Comparison of ENCODE assay signal across 18 cellular contexts in the genomic region with DNA sequence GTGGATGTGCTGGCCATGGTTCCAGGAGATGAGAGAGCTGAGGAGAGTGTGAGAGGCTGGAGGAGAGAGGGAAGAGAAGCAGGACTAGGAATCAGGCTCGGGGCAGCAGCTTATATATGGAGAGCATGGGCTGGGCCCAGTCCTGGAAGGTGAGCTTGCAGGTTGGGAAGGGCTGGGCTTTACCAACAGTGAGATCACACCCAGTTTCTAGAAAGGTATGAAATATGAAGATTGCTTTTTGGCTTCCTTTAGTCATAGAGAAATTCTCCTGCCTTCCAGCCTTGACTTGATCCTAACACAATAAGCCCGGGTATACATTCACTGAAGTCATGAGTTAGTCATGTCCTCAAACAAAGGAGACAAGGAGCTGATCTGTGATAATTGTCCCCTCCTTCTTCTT. TPM values are rescaled to one million over a fixed set of nuclear protein-coding genes. Genes with fewer than 3 reads are reported as not detected.
"Had no signal": no experiment of that assay in that cellular context is flagged by ENCODE, and none has a peak within 500 bp of the region (broad histone marks: within the 10 kb centered on the region; RNA-seq: fewer than 3 reads in every experiment).

A gene (minus strand): TSS at position 86 of the 400 bp plus-strand sequence. CDS start 69 bp downstream, at position 17.

- DNase-seq: activated CD4-positive, alpha-beta T cell treated with anti-CD3 and anti-CD28 coated beads, Interleukin-2, amount 50 U/mL, for 4 hours; activated CD4-positive, CD25-positive, alpha-beta regulatory T cell treated with anti-CD3 and anti-CD28 coated beads, Interleukin-2, amount 50 U/mL, for 72 hours; activated CD8-positive, alpha-beta memory T cell treated with anti-CD3 and anti-CD28 coated beads, Interleukin-2, amount 10 ng/mL, durations not matched to agents 7 days and 5 days; activated gamma-delta T cell; activated naive CD8-positive, alpha-beta T cell treated with anti-CD3 and anti-CD28 coated beads, Interleukin-2, amount 10 ng/mL, durations not matched to agents 7 days and 5 days; activated T-cell treated with anti-CD3 and anti-CD28 coated beads, Interleukin-2, amount 50 U/mL, for 4 hours; aorta; dorsolateral prefrontal cortex; kidney glomerular epithelial cell; lower lobe of right lung; midbrain; naive B cell; right cardiac atrium; spleen; stimulated activated CD4-positive, alpha-beta T cell treated with anti-CD3 and anti-CD28 coated beads, Interleukin-1b, Interleukin-23, amount 100 ng/mL, for 48 hours; stimulated activated naive CD4-positive, alpha-beta T cell treated with Interleukin-2 at 50 U/mL for 16 hours; SW 1271 had no signal

- H3K27ac ChIP-seq: lower lobe of right lung, neutrophil had no signal

- H3K4me3 ChIP-seq: dorsolateral prefrontal cortex, lower lobe of right lung, spleen had no signal

- ATAC-seq: activated CD8-positive, alpha-beta memory T cell treated with anti-CD3 and anti-CD28 coated beads, Interleukin-2, amount 10 ng/mL, durations not matched to agents 7 days and 5 days; activated T-cell treated with anti-CD3 and anti-CD28 coated beads, Interleukin-2, amount 50 U/mL, for 4 hours; lower lobe of right lung; right cardiac atrium had no signal

- H3K36me3 ChIP-seq: lower lobe of right lung, neutrophil, spleen had no signal

- H3K9me3 ChIP-seq: lower lobe of right lung, neutrophil, spleen had no signal

RNA-seq across cellular contexts. Expression of the gene that starts here (rescaled TPM):
- total RNA-seq: activated CD8-positive, alpha-beta memory T cell treated with anti-CD3 and anti-CD28 coated beads, Interleukin-2, amount 10 ng/mL, durations not matched to agents 7 days and 5 days; activated naive CD8-positive, alpha-beta T cell treated with anti-CD3 and anti-CD28 coated beads, Interleukin-2, amount 10 ng/mL, durations not matched to agents 7 days and 5 days; activated T-cell treated with anti-CD3 and anti-CD28 coated beads, Interleukin-2, amount 50 U/mL, for 4 hours; aorta; right cardiac atrium; spleen had no signal
- polyA plus RNA-seq: right cardiac atrium had no signal
